ENCODE assay signal across 13 cellular contexts in the genomic region with DNA sequence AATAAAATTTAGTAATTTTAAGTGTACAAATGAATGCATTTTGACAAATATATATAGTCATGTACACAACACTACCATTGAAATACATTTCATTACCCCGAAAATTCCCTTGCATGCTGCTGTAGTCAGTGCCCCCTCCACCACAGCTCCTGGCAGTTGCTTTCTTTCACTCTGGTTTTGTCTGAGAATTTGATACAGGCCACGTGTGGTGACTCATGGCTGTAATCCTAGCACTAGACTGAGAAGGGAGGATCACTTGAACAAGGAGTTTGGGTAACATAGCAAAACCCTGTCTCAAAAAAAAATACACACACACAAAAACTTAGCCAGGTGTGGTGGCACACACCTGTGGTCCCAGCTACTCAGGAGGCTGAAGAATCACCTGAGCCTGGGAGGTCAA.
DNase-seq lines count a peak whose midpoint lies in the region; ATAC-seq, FAIRE-seq and TF ChIP-seq lines count a peak whose summit lies in the region.
"Had no signal": no experiment of that assay in that cellular context is flagged by ENCODE, and none has a peak within 500 bp of the region (broad histone marks: within the 10 kb centered on the region; RNA-seq: fewer than 3 reads in every experiment).

No MANE protein-coding gene starts in this region.

- H3K4me3 Mint-ChIP-seq in MCF 10A (ENCODE audit: unreplicated experiment), result no peak overlapping the region
- H3K4me3 Mint-ChIP-seq in naive thymus-derived CD8-positive, alpha-beta T cell, result no peak overlapping the region
- H3K4me3 Mint-ChIP-seq: activated CD8-positive, alpha-beta memory T cell treated with anti-CD3 and anti-CD28 coated beads, Interleukin-2, amount 10 ng/mL, durations not matched to agents 7 days and 5 days had no signal

- H3K9me3 ChIP-seq in breast epithelium (no peaks in the 10 kb centered on the region), SJCRH30 (replicated peaks) (no peaks in the 10 kb centered on the region; the same call in 1 of the 2 replicates)
- H3K9me3 ChIP-seq: esophagus muscularis mucosa had no signal

- H3K27me3 ChIP-seq in breast epithelium (no peaks in the 10 kb centered on the region), SJCRH30 (no peaks in the 10 kb centered on the region)
- H3K27me3 ChIP-seq: esophagus muscularis mucosa had no signal

- H3K27ac ChIP-seq in breast epithelium, result no peak overlapping the region
- no peak overlapping the region for H3K27ac ChIP-seq in SJCRH30
- H3K27ac ChIP-seq: esophagus muscularis mucosa had no signal

- CTCF ChIA-PET in MCF 10A (lab: Yijun Ruan, JAX), result no interaction called here

- H3K27me3 Mint-ChIP-seq in MCF 10A (ENCODE audit: insufficient read depth, unreplicated experiment), result peaks cover 11% of the 10 kb centered on the region
- H3K27me3 Mint-ChIP-seq in naive thymus-derived CD8-positive, alpha-beta T cell, result peaks cover 0 to 2% (median 0%) of the 10 kb centered on the region in 5 donors

- no peak for FAIRE-seq in GM12892 (lab: Jason Lieb, UNC)

- BruUV-seq in MCF 10A (replicated peaks; lab: Mats Ljungman, UMichigan), result no TSS peak

- H3K27ac Mint-ChIP-seq in MCF 10A (ENCODE audit: low read depth, unreplicated experiment), result no peak overlapping the region
- H3K27ac Mint-ChIP-seq in naive thymus-derived CD8-positive, alpha-beta T cell, result peak overlapping the region in 1 of 10 donors; percentile 34
- H3K27ac Mint-ChIP-seq: activated CD8-positive, alpha-beta memory T cell treated with anti-CD3 and anti-CD28 coated beads, Interleukin-2, amount 10 ng/mL, durations not matched to agents 7 days and 5 days had no signal

- no peaks in the 10 kb centered on the region for H3K36me3 Mint-ChIP-seq in MCF 10A (ENCODE audit: insufficient read depth, unreplicated experiment)
- H3K36me3 Mint-ChIP-seq in naive thymus-derived CD8-positive, alpha-beta T cell, result peaks cover 0 to 4% (median 0%) of the 10 kb centered on the region in 3 donors

- H3K4me1 Mint-ChIP-seq in MCF 10A (ENCODE audit: insufficient read depth, unreplicated experiment), result peaks cover 7% of the 10 kb centered on the region
- peaks cover 0 to 1% (median 0%) of the 10 kb centered on the region in 4 donors for H3K4me1 Mint-ChIP-seq in naive thymus-derived CD8-positive, alpha-beta T cell

- no peaks in the 10 kb centered on the region for H3K36me3 ChIP-seq in breast epithelium
- H3K36me3 ChIP-seq in SJCRH30, result no peaks in the 10 kb centered on the region
- H3K36me3 ChIP-seq: esophagus muscularis mucosa had no signal

- no peak for TF ChIP-seq CTCF in MCF 10A (IDR thresholded peaks at IDR 0.05; ENCODE audit: unreplicated experiment)
- no peak for TF ChIP-seq CTCF in breast epithelium (IDR thresholded peaks at IDR 0.05)
- TF ChIP-seq CTCF in fibroblast of the aortic adventitia (IDR thresholded peaks at IDR 0.05; ENCODE audit: insufficient read depth, low read length), result no peak

- H3K4me1 ChIP-seq in breast epithelium (no peaks in the 10 kb centered on the region), SJCRH30 (peaks cover 19% of the 10 kb centered on the region)

- DNase-seq in MCF 10A (ENCODE audit: unreplicated experiment), result peak; percentile 71
- DNase-seq in breast epithelium (ENCODE audit: low spot score in 2 of 2), result no peak
- DNase-seq in SJCRH30, result peak; percentile 53 to 77
- DNase-seq in fibroblast of the aortic adventitia (ENCODE audit: low read depth), result peak; percentile 67
- DNase-seq in GM12892 (ENCODE audit: insufficient read length), result no peak
- DNase-seq in naive thymus-derived CD8-positive, alpha-beta T cell, result no peak
- DNase-seq: activated CD8-positive, alpha-beta memory T cell treated with anti-CD3 and anti-CD28 coated beads, Interleukin-2, amount 10 ng/mL, durations not matched to agents 7 days and 5 days; anterior cingulate cortex; left colon; NCI-H2081 had no signal

- TF ChIP-seq POLR2A in breast epithelium (IDR thresholded peaks at IDR 0.05) (no peak), GM12892 (IDR thresholded peaks at IDR 0.05; ENCODE audit: low read depth, low read length) (no peak)

- intact Hi-C loops in MCF 10A (cut with micrococcal nuclease) (no loop called here), breast epithelium (cut with DNase I; ENCODE audit: low total_unique reads) (no loop called here)

- H3K9me3 Mint-ChIP-seq in MCF 10A (ENCODE audit: unreplicated experiment), result no peaks in the 10 kb centered on the region
- peaks cover 0 to 3% (median 0%) of the 10 kb centered on the region in 9 donors for H3K9me3 Mint-ChIP-seq in naive thymus-derived CD8-positive, alpha-beta T cell

- H3K4me3 ChIP-seq in breast epithelium (no peak overlapping the region), SJCRH30 (no peak overlapping the region), fibroblast of the aortic adventitia (ENCODE audit: low read depth, low read length) (no peak overlapping the region)
- H3K4me3 ChIP-seq: esophagus muscularis mucosa had no signal

- ATAC-seq in GM21367 (IDR thresholded peaks at IDR 0.05; ENCODE audit: unreplicated experiment) (no peak), HG03196 (IDR thresholded peaks at IDR 0.05; ENCODE audit: unreplicated experiment) (no peak)
- no peak for ATAC-seq in naive thymus-derived CD8-positive, alpha-beta T cell
- ATAC-seq: activated CD8-positive, alpha-beta memory T cell treated with anti-CD3 and anti-CD28 coated beads, Interleukin-2, amount 10 ng/mL, durations not matched to agents 7 days and 5 days; left colon had no signal

- POLR2A ChIA-PET in MCF 10A (lab: Yijun Ruan, JAX), result interaction anchor here (1.1 kb wide), 1 partner anchor 32 kb away, joined by 3 read pairs; no protein-coding TSS in a partner anchor
- POLR2A ChIA-PET in naive thymus-derived CD8-positive, alpha-beta T cell (lab: Charles Lee), result no interaction called here

Comparison
In these comparisons a context has a peak if more than half of its experiments do, and no peak if none do; other contexts are left out.
1. DNase-seq: peak in MCF 10A (single experiment), SJCRH30 (2 of 2) and fibroblast of the aortic adventitia (single experiment); none in breast epithelium (0 of 2), GM12892 (single experiment) and naive thymus-derived CD8-positive, alpha-beta T cell (0 of 10).